In the genomic region with DNA sequence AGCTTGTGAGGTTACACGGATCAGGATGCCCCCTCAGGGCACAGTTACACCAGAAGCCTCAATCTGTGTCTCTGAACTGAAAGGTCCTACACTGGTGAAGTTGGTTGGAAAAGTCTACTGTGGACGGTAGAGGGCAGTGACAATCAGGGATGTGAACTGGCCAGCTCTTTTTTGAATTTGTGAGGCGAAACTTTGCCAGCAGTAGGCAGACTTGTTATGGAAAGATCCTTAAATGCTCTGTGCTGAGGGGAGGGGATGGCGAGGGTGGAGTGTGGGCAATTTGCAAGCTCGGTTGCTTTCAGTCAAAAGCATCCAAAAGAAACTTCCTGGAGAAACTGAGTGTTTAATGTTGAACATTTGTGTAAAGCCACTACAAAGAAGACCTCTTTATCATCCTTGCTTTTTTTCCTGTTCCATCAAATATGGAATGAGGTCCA, we compare ENCODE assay signal across 1 cellular context.
TF ChIP-seq lines count a peak whose summit lies in the region.

No MANE protein-coding gene starts in this region.

TF ChIP-seq in HEK293, 187 proteins besides CTCF, POLR2A, EP300 and RAD21 (continued from another document):
- TF ChIP-seq, protein P1, sequence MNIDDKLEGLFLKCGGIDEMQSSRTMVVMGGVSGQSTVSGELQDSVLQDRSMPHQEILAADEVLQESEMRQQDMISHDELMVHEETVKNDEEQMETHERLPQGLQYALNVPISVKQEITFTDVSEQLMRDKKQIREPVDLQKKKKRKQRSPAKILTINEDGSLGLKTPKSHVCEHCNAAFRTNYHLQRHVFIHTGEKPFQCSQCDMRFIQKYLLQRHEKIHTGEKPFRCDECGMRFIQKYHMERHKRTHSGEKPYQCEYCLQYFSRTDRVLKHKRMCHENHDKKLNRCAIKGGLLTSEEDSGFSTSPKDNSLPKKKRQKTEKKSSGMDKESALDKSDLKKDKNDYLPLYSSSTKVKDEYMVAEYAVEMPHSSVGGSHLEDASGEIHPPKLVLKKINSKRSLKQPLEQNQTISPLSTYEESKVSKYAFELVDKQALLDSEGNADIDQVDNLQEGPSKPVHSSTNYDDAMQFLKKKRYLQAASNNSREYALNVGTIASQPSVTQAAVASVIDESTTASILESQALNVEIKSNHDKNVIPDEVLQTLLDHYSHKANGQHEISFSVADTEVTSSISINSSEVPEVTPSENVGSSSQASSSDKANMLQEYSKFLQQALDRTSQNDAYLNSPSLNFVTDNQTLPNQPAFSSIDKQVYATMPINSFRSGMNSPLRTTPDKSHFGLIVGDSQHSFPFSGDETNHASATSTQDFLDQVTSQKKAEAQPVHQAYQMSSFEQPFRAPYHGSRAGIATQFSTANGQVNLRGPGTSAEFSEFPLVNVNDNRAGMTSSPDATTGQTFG (tag by site-specific recombination; IDR thresholded peaks at IDR 0.05; ENCODE audit: borderline replicate concordance), result no peak
- TF ChIP-seq, protein P2, sequence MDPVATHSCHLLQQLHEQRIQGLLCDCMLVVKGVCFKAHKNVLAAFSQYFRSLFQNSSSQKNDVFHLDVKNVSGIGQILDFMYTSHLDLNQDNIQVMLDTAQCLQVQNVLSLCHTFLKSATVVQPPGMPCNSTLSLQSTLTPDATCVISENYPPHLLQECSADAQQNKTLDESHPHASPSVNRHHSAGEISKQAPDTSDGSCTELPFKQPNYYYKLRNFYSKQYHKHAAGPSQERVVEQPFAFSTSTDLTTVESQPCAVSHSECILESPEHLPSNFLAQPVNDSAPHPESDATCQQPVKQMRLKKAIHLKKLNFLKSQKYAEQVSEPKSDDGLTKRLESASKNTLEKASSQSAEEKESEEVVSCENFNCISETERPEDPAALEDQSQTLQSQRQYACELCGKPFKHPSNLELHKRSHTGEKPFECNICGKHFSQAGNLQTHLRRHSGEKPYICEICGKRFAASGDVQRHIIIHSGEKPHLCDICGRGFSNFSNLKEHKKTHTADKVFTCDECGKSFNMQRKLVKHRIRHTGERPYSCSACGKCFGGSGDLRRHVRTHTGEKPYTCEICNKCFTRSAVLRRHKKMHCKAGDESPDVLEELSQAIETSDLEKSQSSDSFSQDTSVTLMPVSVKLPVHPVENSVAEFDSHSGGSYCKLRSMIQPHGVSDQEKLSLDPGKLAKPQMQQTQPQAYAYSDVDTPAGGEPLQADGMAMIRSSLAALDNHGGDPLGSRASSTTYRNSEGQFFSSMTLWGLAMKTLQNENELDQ (tag by site-specific recombination; IDR thresholded peaks at IDR 0.05; ENCODE audit: low read depth), result no peak
- TF ChIP-seq SP7 (tag by site-specific recombination; IDR thresholded peaks at IDR 0.05), result no peak
- peak; percentile 79 for TF ChIP-seq ZNF654 (tag by site-specific recombination; IDR thresholded peaks at IDR 0.05; ENCODE audit: low read depth)
- TF ChIP-seq ZNF473 (tag by site-specific recombination; IDR thresholded peaks at IDR 0.05), result no peak
- TF ChIP-seq REPIN1 (tag by site-specific recombination; IDR thresholded peaks at IDR 0.05; ENCODE audit: low read depth), result no peak
